17 cellular contexts compared by ENCODE assay signal in the genomic region with DNA sequence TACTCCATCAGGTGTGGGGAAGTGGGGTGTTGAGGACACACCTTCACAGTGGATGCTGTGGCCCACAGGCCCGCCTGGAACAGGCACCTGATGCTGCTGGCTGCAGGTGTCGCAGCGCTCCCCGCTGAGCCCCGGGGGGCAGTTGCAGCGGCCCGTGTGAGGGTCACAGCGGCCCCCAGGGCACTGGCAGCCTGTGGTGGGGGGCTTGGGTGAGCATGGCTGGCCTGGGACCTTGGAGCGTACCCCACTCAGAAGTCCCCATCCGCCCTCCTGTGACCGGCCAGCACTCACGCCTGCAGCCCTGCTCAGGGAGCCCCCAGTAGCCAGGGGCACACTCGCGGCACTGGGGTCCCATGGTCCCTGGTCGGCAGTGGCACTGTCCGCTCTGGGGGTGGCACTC.
"Had no signal": no experiment of that assay in that cellular context is flagged by ENCODE, and none has a peak within 500 bp of the region (broad histone marks: within the 10 kb centered on the region; RNA-seq: fewer than 3 reads in every experiment).

No MANE protein-coding gene starts in this region.

- FAIRE-seq: kidney had no signal

- H3K4me1 Mint-ChIP-seq: activated B cell treated with CpG ODN at 0.5 μM for 24 hours; activated CD4-positive, alpha-beta memory T cell treated with anti-CD3 and anti-CD28 coated beads, Interleukin-2, amount 10 ng/mL, durations not matched to agents 7 days and 5 days; activated CD8-positive, alpha-beta memory T cell treated with anti-CD3 and anti-CD28 coated beads, Interleukin-2, amount 10 ng/mL, durations not matched to agents 7 days and 5 days; activated naive CD8-positive, alpha-beta T cell treated with anti-CD3 and anti-CD28 coated beads, Interleukin-2, amount 50 U/mL, for 24 hours; neural crest cell had no signal

- H3K27me3 ChIP-seq: heart right ventricle, testis had no signal

- H3K9me3 Mint-ChIP-seq: activated B cell treated with CpG ODN at 0.5 μM for 24 hours; activated CD4-positive, alpha-beta memory T cell treated with anti-CD3 and anti-CD28 coated beads, Interleukin-2, amount 10 ng/mL, durations not matched to agents 7 days and 5 days; activated naive CD8-positive, alpha-beta T cell treated with anti-CD3 and anti-CD28 coated beads, Interleukin-2, amount 50 U/mL, for 24 hours; neural crest cell had no signal

- H3K27ac Mint-ChIP-seq: activated B cell treated with CpG ODN at 0.5 μM for 24 hours; activated CD4-positive, alpha-beta memory T cell treated with anti-CD3 and anti-CD28 coated beads, Interleukin-2, amount 10 ng/mL, durations not matched to agents 7 days and 5 days; activated CD8-positive, alpha-beta memory T cell treated with anti-CD3 and anti-CD28 coated beads, Interleukin-2, amount 10 ng/mL, durations not matched to agents 7 days and 5 days; activated naive CD8-positive, alpha-beta T cell treated with anti-CD3 and anti-CD28 coated beads, Interleukin-2, amount 50 U/mL, for 24 hours; naive thymus-derived CD4-positive, alpha-beta T cell had no signal

- H3K27ac ChIP-seq: heart right ventricle, lower lobe of right lung, testis had no signal

- DNase-seq: activated B cell treated with CpG ODN at 0.5 μM for 24 hours; activated CD4-positive, alpha-beta memory T cell treated with anti-CD3 and anti-CD28 coated beads, Interleukin-2, amount 10 ng/mL, durations not matched to agents 7 days and 5 days; activated CD8-positive, alpha-beta memory T cell treated with anti-CD3 and anti-CD28 coated beads, Interleukin-2, amount 10 ng/mL, durations not matched to agents 7 days and 5 days; activated effector memory CD4-positive, alpha-beta T cell treated with anti-CD3 and anti-CD28 coated beads, Interleukin-2, amount 50 U/mL, for 16 hours; activated naive CD4-positive, alpha-beta T cell treated with anti-CD3 and anti-CD28 coated beads, Interleukin-2, amount 50 U/mL, for 16 hours; activated T-cell treated with anti-CD3 and anti-CD28 coated beads for 4 hours; cerebellar nuclear complex; kidney; lower lobe of right lung; naive thymus-derived CD4-positive, alpha-beta T cell; stimulated activated CD4-positive, alpha-beta T cell treated with anti-CD3 and anti-CD28 coated beads, Interleukin-2, amount 100 ng/mL, for 48 hours; testis; trophoblast cell had no signal

- H3K4me1 ChIP-seq: heart right ventricle, lower lobe of right lung had no signal

- H3K4me3 Mint-ChIP-seq: activated B cell treated with CpG ODN at 0.5 μM for 24 hours; activated CD4-positive, alpha-beta memory T cell treated with anti-CD3 and anti-CD28 coated beads, Interleukin-2, amount 10 ng/mL, durations not matched to agents 7 days and 5 days; activated CD8-positive, alpha-beta memory T cell treated with anti-CD3 and anti-CD28 coated beads, Interleukin-2, amount 10 ng/mL, durations not matched to agents 7 days and 5 days; activated naive CD8-positive, alpha-beta T cell treated with anti-CD3 and anti-CD28 coated beads, Interleukin-2, amount 50 U/mL, for 24 hours; naive thymus-derived CD4-positive, alpha-beta T cell; neural crest cell had no signal

- H3K4me3 ChIP-seq: coronary artery, heart right ventricle, lower lobe of right lung, testis had no signal

- H3K36me3 Mint-ChIP-seq: activated CD8-positive, alpha-beta memory T cell treated with anti-CD3 and anti-CD28 coated beads, Interleukin-2, amount 10 ng/mL, durations not matched to agents 7 days and 5 days; naive thymus-derived CD4-positive, alpha-beta T cell had no signal

- H3K9me3 ChIP-seq: heart right ventricle, lower lobe of right lung, testis had no signal

- ATAC-seq: activated naive CD8-positive, alpha-beta T cell treated with anti-CD3 and anti-CD28 coated beads, Interleukin-2, amount 50 U/mL, for 24 hours had no signal

- H3K27me3 Mint-ChIP-seq: activated B cell treated with CpG ODN at 0.5 μM for 24 hours; activated CD4-positive, alpha-beta memory T cell treated with anti-CD3 and anti-CD28 coated beads, Interleukin-2, amount 10 ng/mL, durations not matched to agents 7 days and 5 days; activated CD8-positive, alpha-beta memory T cell treated with anti-CD3 and anti-CD28 coated beads, Interleukin-2, amount 10 ng/mL, durations not matched to agents 7 days and 5 days; activated naive CD8-positive, alpha-beta T cell treated with anti-CD3 and anti-CD28 coated beads, Interleukin-2, amount 50 U/mL, for 24 hours; naive thymus-derived CD4-positive, alpha-beta T cell had no signal
